Comparison of ENCODE assay signal across 21 cellular contexts in genomic region chr3:82265747-82266146, GRCh38.
DNase-seq lines count a peak whose midpoint lies in the region; ATAC-seq, FAIRE-seq and TF ChIP-seq lines count a peak whose summit lies in the region.
"Had no signal": no experiment of that assay in that cellular context is flagged by ENCODE, and none has a peak within 500 bp of the region (broad histone marks: within the 10 kb centered on the region; RNA-seq: fewer than 3 reads in every experiment).

No MANE protein-coding gene starts in this region.

- no peak for DNase-seq in HepG2 (ENCODE audit: low spot score)
- DNase-seq in right lobe of liver, result no peak
- no peak for DNase-seq in GM12865 (ENCODE audit: low read depth)
- no peak for DNase-seq in H1 (ENCODE audit: low read depth in 1 of 2, low spot score in 2 of 2)
- no peak for DNase-seq in foreskin melanocyte
- DNase-seq: ACHN; BE2C; C1 segment of cervical spinal cord; CD4-positive, alpha-beta memory T cell; CD8-positive, alpha-beta memory T cell; COR-L47; DMS79 treated with DMSO at 0.1 percent for 48 hours; EL; GDM1 had no signal

- H3K27ac ChIP-seq in HepG2 (ENCODE audit: extremely low read length, insufficient read depth, low read length), result no peak overlapping the region
- no peak overlapping the region for H3K27ac ChIP-seq in right lobe of liver
- H3K27ac ChIP-seq in SU-DHL-6 (ENCODE audit: low read depth, low read length), result no peak overlapping the region
- no peak overlapping the region for H3K27ac ChIP-seq in H1 (ENCODE audit: low read depth, low read length)
- H3K27ac ChIP-seq: 22Rv1, BLaER1 had no signal

- H2AFZ ChIP-seq in HepG2 (ENCODE audit: low read length), result no peak overlapping the region
- peak overlapping the region; percentile 20 for H2AFZ ChIP-seq in SU-DHL-6 (ENCODE audit: low read depth, low read length, severe bottlenecking)
- no peak overlapping the region for H2AFZ ChIP-seq in H1 (ENCODE audit: low read length)

- H2BK12ac ChIP-seq in H1 (ENCODE audit: low read depth, low read length), result no peak overlapping the region

- no peak for TF ChIP-seq POLR2A in HepG2 (IDR thresholded peaks at IDR 0.05; ENCODE audit: insufficient read depth in 1 of 2, low read depth in 2 of 2, low read length in 2 of 2)
- no peak for TF ChIP-seq POLR2A in right lobe of liver (IDR thresholded peaks at IDR 0.05)
- TF ChIP-seq POLR2A in H1 (IDR thresholded peaks at IDR 0.05; ENCODE audit: control extremely low read depth in 1 of 2, low read depth in 2 of 2, low read length in 2 of 2), result no peak

- no peak overlapping the region for H4K8ac ChIP-seq in H1 (ENCODE audit: extremely low read depth, insufficient read depth, low read length)

- H2BK20ac ChIP-seq in H1 (ENCODE audit: low read length), result no peak overlapping the region

- no peak overlapping the region for H3K18ac ChIP-seq in H1 (ENCODE audit: extremely low read depth, low read length)

- no peak overlapping the region for H2BK15ac ChIP-seq in H1 (ENCODE audit: low read length)

- no peaks in the 10 kb centered on the region for H3F3A ChIP-seq in SU-DHL-6 (ENCODE audit: insufficient read depth)

- no peak overlapping the region for H2AK5ac ChIP-seq in H1 (ENCODE audit: low read depth, low read length)

- no peak overlapping the region for H4K91ac ChIP-seq in H1 (replicated peaks; ENCODE audit: insufficient read length, low read length)

- H4K20me1 ChIP-seq in HepG2 (ENCODE audit: insufficient read depth, low read length), result no peaks in the 10 kb centered on the region
- no peaks in the 10 kb centered on the region for H4K20me1 ChIP-seq in SU-DHL-6 (ENCODE audit: low read depth, low read length)
- no peaks in the 10 kb centered on the region for H4K20me1 ChIP-seq in H1 (replicated peaks in 1 of 2; ENCODE audit: control insufficient read depth in 1 of 2, insufficient read depth in 2 of 2, low read length in 2 of 2)
- H4K20me1 ChIP-seq: BLaER1 had no signal

- H3K36me3 ChIP-seq in HepG2 (replicated peaks in 1 of 2; ENCODE audit: control insufficient read depth in 1 of 2, insufficient read depth in 2 of 2, low read length in 2 of 2) (no peaks in the 10 kb centered on the region), right lobe of liver (no peaks in the 10 kb centered on the region), SU-DHL-6 (ENCODE audit: low read length) (no peaks in the 10 kb centered on the region), H1 (ENCODE audit: control insufficient read depth in 2 of 4, insufficient read depth in 4 of 4, low read length in 3 of 4) (no peaks in the 10 kb centered on the region)
- H3K36me3 ChIP-seq: BE2C, BLaER1 had no signal

- H3K9ac ChIP-seq in HepG2 (ENCODE audit: insufficient read depth, low read depth, low read length) (no peak overlapping the region), SU-DHL-6 (ENCODE audit: low read length) (no peak overlapping the region), H1 (replicated peaks in 1 of 4; ENCODE audit: extremely low read depth in 1 of 4, low read depth in 3 of 4, low read length in 3 of 4) (no peak overlapping the region)
- H3K9ac ChIP-seq: BLaER1 had no signal

- no peak for TF ChIP-seq EP300 in HepG2 (IDR thresholded peaks at IDR 0.05; ENCODE audit: low read depth in 2 of 2, low read length in 2 of 2)
- TF ChIP-seq EP300 in HepG2 (CRISPR knock-in tag; IDR thresholded peaks at IDR 0.05; ENCODE audit: borderline replicate concordance), result no peak
- no peak for TF ChIP-seq EP300 in H1 (IDR thresholded peaks at IDR 0.05; ENCODE audit: borderline replicate concordance in 1 of 2, low read depth in 2 of 2, low read length in 2 of 2)

- no peak overlapping the region for H2BK5ac ChIP-seq in H1 (ENCODE audit: low read depth, low read length)

- H3K79me1 ChIP-seq in H1 (ENCODE audit: low read depth, low read length), result no peaks in the 10 kb centered on the region

- no peaks in the 10 kb centered on the region for H3K23me2 ChIP-seq in H1 (ENCODE audit: low read depth, low read length)

- POLR2A ChIA-PET in HepG2 (lab: Yijun Ruan, JAX), result no interaction called here
- POLR2A ChIA-PET in H1 (lab: Charles Lee; ENCODE audit: partially characterized antibody), result no interaction called here

- no peaks in the 10 kb centered on the region for H3K9me2 ChIP-seq in SU-DHL-6 (replicated peaks; ENCODE audit: insufficient read depth, low read length)

- CTCF ChIA-PET in HepG2 (lab: Yijun Ruan, JAX; ENCODE audit: low intra/inter-chr PET ratio, low total read pairs), result no interaction called here
- CTCF ChIA-PET in H1 (lab: Charles Lee; ENCODE audit: partially characterized antibody), result no interaction called here

- in situ Hi-C loops in HepG2 (cut with HindIII; ENCODE audit: extremely low pct_ligation_motif_present, low pct_unique_long_range_greater_than_20kb), result no loop called here

- H3K23ac ChIP-seq in H1 (ENCODE audit: insufficient read length), result no peak overlapping the region

- H3K9me3 ChIP-seq in HepG2 (ENCODE audit: low read length) (peaks cover 7% of the 10 kb centered on the region), right lobe of liver (no peaks in the 10 kb centered on the region), SU-DHL-6 (ENCODE audit: insufficient read depth, low read length) (no peaks in the 10 kb centered on the region), H1 (ENCODE audit: insufficient read depth in 2 of 2, low read depth in 1 of 2, low read length in 1 of 2) (no peaks in the 10 kb centered on the region)
- H3K9me3 ChIP-seq: BE2C, BLaER1 had no signal

- H2BK120ac ChIP-seq in H1 (replicated peaks; ENCODE audit: low read depth, low read length), result no peak overlapping the region

- H3K4me3 ChIP-seq in HepG2 (replicated peaks in 1 of 3; ENCODE audit: insufficient read depth in 1 of 3, low read depth in 2 of 3, low read length in 3 of 3), result no peak overlapping the region
- no peak overlapping the region for H3K4me3 ChIP-seq in right lobe of liver
- H3K4me3 ChIP-seq in GM12865 (ENCODE audit: low read depth, low read length), result peak overlapping the region; percentile 15; the same call in 1 of the 2 replicates
- H3K4me3 ChIP-seq in SU-DHL-6 (ENCODE audit: insufficient read depth, low read length, poor library complexity, severe bottlenecking), result no peak overlapping the region
- no peak overlapping the region for H3K4me3 ChIP-seq in H1 (ENCODE audit: extremely low read depth in 1 of 4, insufficient read depth in 2 of 4, low read depth in 3 of 4, low read length in 4 of 4)
- H3K4me3 ChIP-seq: BLaER1 had no signal

- H3K56ac ChIP-seq in H1 (replicated peaks; ENCODE audit: insufficient read length, low read depth, low read length), result no peak overlapping the region

- TF ChIP-seq RAD21 in HepG2 (CRISPR knock-in tag; IDR thresholded peaks at IDR 0.05) (no peak), H1 (IDR thresholded peaks at IDR 0.05 in 1 of 2, conservative IDR thresholded peaks at IDR 0.05 in 1 of 2; ENCODE audit: low read depth in 2 of 2, low read length in 2 of 2) (no peak)

- H3K79me2 ChIP-seq in HepG2 (ENCODE audit: insufficient read depth, low read length), result no peaks in the 10 kb centered on the region
- no peaks in the 10 kb centered on the region for H3K79me2 ChIP-seq in SU-DHL-6 (ENCODE audit: insufficient read depth, low read length)
- H3K79me2 ChIP-seq in H1 (ENCODE audit: control insufficient read depth in 1 of 2, insufficient read depth in 2 of 2, low read length in 2 of 2), result no peaks in the 10 kb centered on the region

- no peak for TF ChIP-seq CTCF in HepG2 (CRISPR knock-in tag; IDR thresholded peaks at IDR 0.05)
- TF ChIP-seq CTCF in right lobe of liver (IDR thresholded peaks at IDR 0.05), result no peak
- no peak for TF ChIP-seq CTCF in GM12865 (IDR thresholded peaks at IDR 0.05; ENCODE audit: insufficient read depth, low read depth, low read length, missing control alignments)
- no peak for TF ChIP-seq CTCF in SU-DHL-6 (IDR thresholded peaks at IDR 0.05; ENCODE audit: insufficient read depth, low read length, poor library complexity, severe bottlenecking)
- TF ChIP-seq CTCF in H1 (IDR thresholded peaks at IDR 0.05; ENCODE audit: control extremely low read depth in 1 of 3, insufficient read depth in 1 of 3, low read depth in 1 of 3, low read length in 3 of 3), result no peak

- ATAC-seq in HepG2 (no peak), right lobe of liver (no peak), GM18511 (IDR thresholded peaks at IDR 0.05; ENCODE audit: unreplicated experiment) (no peak), GM18907 (IDR thresholded peaks at IDR 0.05; ENCODE audit: unreplicated experiment) (no peak)

- intact Hi-C loops in HepG2 (cut with micrococcal nuclease; ENCODE audit: unreplicated experiment) (no loop called here), right lobe of liver (cut with DNase I) (no loop called here)

- no peak overlapping the region for H3K4ac ChIP-seq in H1 (replicated peaks; ENCODE audit: insufficient read length, low read depth, low read length)

- H4K5ac ChIP-seq in H1 (ENCODE audit: insufficient read length, low read depth, low read length), result no peak overlapping the region

- FAIRE-seq in HepG2 (lab: Jason Lieb, UNC), result no peak
- FAIRE-seq in H1 (lab: Jason Lieb, UNC), result no peak
- FAIRE-seq: GM12891, GM19239 had no signal

- H3K14ac ChIP-seq in H1 (ENCODE audit: insufficient read length), result no peak overlapping the region

- H3K4me2 ChIP-seq in HepG2 (ENCODE audit: low read depth, low read length) (no peak overlapping the region), SU-DHL-6 (ENCODE audit: low read depth, low read length, poor library complexity, severe bottlenecking) (peak overlapping the region; percentile 12), H1 (ENCODE audit: insufficient read depth in 1 of 2, low read depth in 2 of 2, low read length in 2 of 2) (no peak overlapping the region)
- H3K4me2 ChIP-seq: BLaER1 had no signal

- no peaks in the 10 kb centered on the region for H3K27me3 ChIP-seq in HepG2 (ENCODE audit: control insufficient read depth in 1 of 2, insufficient read depth in 2 of 2, low read length in 2 of 2)
- no peaks in the 10 kb centered on the region for H3K27me3 ChIP-seq in right lobe of liver
- no peaks in the 10 kb centered on the region for H3K27me3 ChIP-seq in SU-DHL-6 (ENCODE audit: low read length)
- no peaks in the 10 kb centered on the region for H3K27me3 ChIP-seq in H1 (replicated peaks in 1 of 4; ENCODE audit: control insufficient read depth in 3 of 4, extremely low read depth in 1 of 4, insufficient read depth in 3 of 4, low read length in 3 of 4)
- H3K27me3 ChIP-seq: BE2C, BLaER1 had no signal

- BruUV-seq in HepG2 (replicated peaks; lab: Mats Ljungman, UMichigan), result no TSS peak

- peaks cover 20% of the 10 kb centered on the region for H3K4me1 ChIP-seq in HepG2 (ENCODE audit: insufficient read depth, low read length)
- H3K4me1 ChIP-seq in right lobe of liver, result peaks cover 0 to 10% (median 0%) of the 10 kb centered on the region in 4 donors
- H3K4me1 ChIP-seq in H1 (replicated peaks in 1 of 4; ENCODE audit: control insufficient read depth in 3 of 4, insufficient read depth in 4 of 4, low read length in 3 of 4), result peaks cover 0 to 8% (median 1%) of the 10 kb centered on the region in 4 experiments; a peak in 1 of 7 replicates
- H3K4me1 ChIP-seq: BE2C, BLaER1 had no signal

TF ChIP-seq in HepG2, 621 proteins besides CTCF, POLR2A, EP300 and RAD21 (continues in another document):
- TF ChIP-seq MAFK (conservative IDR thresholded peaks at IDR 0.05 in 1 of 2, IDR thresholded peaks at IDR 0.05 in 1 of 2; ENCODE audit: low read length in 2 of 2) (peak; percentile 84 to 93), MAFF (IDR thresholded peaks at IDR 0.05; ENCODE audit: low read depth, low read length) (peak; percentile 89)

TF ChIP-seq in H1, 55 proteins besides CTCF, POLR2A, EP300 and RAD21:
- TF ChIP-seq BRCA1 (IDR thresholded peaks at IDR 0.05; ENCODE audit: low read depth, low read length) (no peak), MAFK (IDR thresholded peaks at IDR 0.05; ENCODE audit: low read depth, low read length) (peak; percentile 50; the same call in 1 of the 2 replicates)

Comparison
In these comparisons a context has a peak if more than half of its experiments do, and no peak if none do; other contexts are left out.
1. Of the 41 proteins assayed by ChIP-seq in both HepG2 and H1: peak only in HepG2: none; only in H1: none; in both: MAFK; in neither: 40.